In genomic region chr19:48711106-48711662, GRCh38 we compare ENCODE assay signal across 2 cellular contexts.
A peak's percentile ranks its signal among the peaks of the same experiment; 100 is the strongest.
TF ChIP-seq lines count a peak whose summit lies in the region.

No MANE protein-coding gene starts in this region.

TF ChIP-seq in A549, 52 proteins besides CTCF, POLR2A, EP300 and RAD21:
- no peak for TF ChIP-seq NR3C1 (IDR thresholded peaks at IDR 0.05)
- TF ChIP-seq MAFK (IDR thresholded peaks at IDR 0.05; ENCODE audit: partially characterized antibody), result peak; percentile 79
- TF ChIP-seq RNF2 (IDR thresholded peaks at IDR 0.05; ENCODE audit: borderline replicate concordance, low read depth), result no peak
- no peak for TF ChIP-seq USF2 (IDR thresholded peaks at IDR 0.05)
- TF ChIP-seq FOXS1 (CRISPR knock-in tag; IDR thresholded peaks at IDR 0.05), result no peak
- TF ChIP-seq PHF8 (IDR thresholded peaks at IDR 0.05; ENCODE audit: borderline replicate concordance, low read depth), result no peak

TF ChIP-seq in IMR-90, 13 proteins besides CTCF, POLR2A, EP300 and RAD21:
- TF ChIP-seq MAFK (IDR thresholded peaks at IDR 0.05; ENCODE audit: low read depth, low read length) (peak; percentile 12; the same call in 1 of the 2 replicates), MAZ (IDR thresholded peaks at IDR 0.05; ENCODE audit: borderline replicate concordance, low read depth, low read length) (no peak)
